Comparison of ENCODE assay signal across 16 cellular contexts in genomic region chr9:93946338-93946712, GRCh38. TPM values are rescaled to one million over a fixed set of nuclear protein-coding genes. Genes with fewer than 3 reads are reported as not detected.
A peak's percentile ranks its signal among the peaks of the same experiment; 100 is the strongest.
DNase-seq lines count a peak whose midpoint lies in the region; ATAC-seq and TF ChIP-seq lines count a peak whose summit lies in the region.
"Had no signal": no experiment of that assay in that cellular context is flagged by ENCODE, and none has a peak within 500 bp of the region (broad histone marks: within the 10 kb centered on the region; RNA-seq: fewer than 3 reads in every experiment).

No MANE protein-coding gene starts in this region.

- no peaks in the 10 kb centered on the region for H3F3A ChIP-seq in PC-3 (ENCODE audit: low read length, unreplicated experiment)

- TF ChIP-seq POLR2A in esophagus muscularis mucosa (IDR thresholded peaks at IDR 0.05; ENCODE audit: low read depth), result no peak

- TF ChIP-seq EP300 in esophagus muscularis mucosa (IDR thresholded peaks at IDR 0.05), result no peak

- intact Hi-C loops in PC-3 (cut with micrococcal nuclease), result no loop called here
- intact Hi-C loops in esophagus muscularis mucosa (cut with DNase I), result no loop called here
- intact Hi-C loops in psoas muscle (cut with DNase I), result no loop called here
- intact Hi-C loops in CD8-positive, alpha-beta T cell (cut with DNase I, micrococcal nuclease), result no loop called here

- H3K27ac Mint-ChIP-seq in T-helper 1 cell treated with Interleukin-12 subunit alpha and Interleukin-12 subunit beta and Interleukin-4 antibody, amounts not matched to agents 30 μg/mL and 1 μg/mL, for 36 hours, result no peak overlapping the region
- H3K27ac Mint-ChIP-seq in CD8-positive, alpha-beta T cell, result no peak overlapping the region

- no peaks in the 10 kb centered on the region for H3K79me2 ChIP-seq in PC-3 (ENCODE audit: low read length)

- peaks cover 7% of the 10 kb centered on the region for H3K9me3 Mint-ChIP-seq in T-helper 1 cell treated with Interleukin-12 subunit alpha and Interleukin-12 subunit beta and Interleukin-4 antibody, amounts not matched to agents 30 μg/mL and 1 μg/mL, for 36 hours
- no peaks in the 10 kb centered on the region for H3K9me3 Mint-ChIP-seq in CD8-positive, alpha-beta T cell

- no peaks in the 10 kb centered on the region for H3K9me2 ChIP-seq in PC-3 (replicated peaks; ENCODE audit: low read length)

- no peaks in the 10 kb centered on the region for H3K36me3 Mint-ChIP-seq in T-helper 1 cell treated with Interleukin-12 subunit alpha and Interleukin-12 subunit beta and Interleukin-4 antibody, amounts not matched to agents 30 μg/mL and 1 μg/mL, for 36 hours (ENCODE audit: low read depth)
- H3K36me3 Mint-ChIP-seq in CD8-positive, alpha-beta T cell, result no peaks in the 10 kb centered on the region

- ATAC-seq in PC-3, result no peak
- no peak for ATAC-seq in psoas muscle
- ATAC-seq in CD8-positive, alpha-beta T cell, result no peak

- no peak overlapping the region for H3K27ac ChIP-seq in PC-3 (ENCODE audit: low read length)
- no peak overlapping the region for H3K27ac ChIP-seq in esophagus muscularis mucosa (replicated peaks in 1 of 4)
- no peak overlapping the region for H3K27ac ChIP-seq in psoas muscle
- no peak overlapping the region for H3K27ac ChIP-seq in CD8-positive, alpha-beta T cell (ENCODE audit: low read depth, low read length)
- H3K27ac ChIP-seq: upper lobe of left lung had no signal

- H2AFZ ChIP-seq in PC-3 (ENCODE audit: low read length), result no peak overlapping the region

- H3K9me3 ChIP-seq in PC-3 (ENCODE audit: low read length) (no peaks in the 10 kb centered on the region), esophagus muscularis mucosa (peaks cover 0 to 9% (median 0%) of the 10 kb centered on the region in 4 donors), psoas muscle (no peaks in the 10 kb centered on the region)
- H3K9me3 ChIP-seq in CD8-positive, alpha-beta T cell (ENCODE audit: low read length), result no peaks in the 10 kb centered on the region
- H3K9me3 ChIP-seq: upper lobe of left lung had no signal

- DNase-seq in T-helper 1 cell (no peak), PC-3 (no peak), esophagus muscularis mucosa (ENCODE audit: extremely low spot score) (no peak), psoas muscle (no peak), HuH-7 (ENCODE audit: low spot score) (no peak), GOT3 (lab: John Stamatoyannopoulos, UW) (no peak)
- DNase-seq in CD8-positive, alpha-beta T cell, result no peak
- DNase-seq: activated T-cell treated with anti-CD3 and anti-CD28 coated beads for 4 hours, NCI-H510A had no signal

- H3K4me2 ChIP-seq in PC-3 (ENCODE audit: low read length), result peak overlapping the region; percentile 91

- H3K4me1 Mint-ChIP-seq in T-helper 1 cell treated with Interleukin-12 subunit alpha and Interleukin-12 subunit beta and Interleukin-4 antibody, amounts not matched to agents 30 μg/mL and 1 μg/mL, for 36 hours (ENCODE audit: low read depth), result peaks cover 18% of the 10 kb centered on the region
- peaks cover 31% of the 10 kb centered on the region for H3K4me1 Mint-ChIP-seq in CD8-positive, alpha-beta T cell (ENCODE audit: low read depth)

- H3K27me3 ChIP-seq in PC-3 (ENCODE audit: low read length) (peaks cover 7% of the 10 kb centered on the region; the same call in 1 of the 2 replicates), esophagus muscularis mucosa (peaks cover 6 to 99% (median 71%) of the 10 kb centered on the region in 4 donors), psoas muscle (ENCODE audit: insufficient read depth in 3 of 3, low read length in 2 of 3) (peaks cover 0 to 84% (median 42%) of the 10 kb centered on the region in 3 donors)
- peaks cover 26% of the 10 kb centered on the region for H3K27me3 ChIP-seq in CD8-positive, alpha-beta T cell (ENCODE audit: insufficient read depth, low read length)

- H3K4me1 ChIP-seq in PC-3 (ENCODE audit: insufficient read depth, low read length), result no peaks in the 10 kb centered on the region
- H3K4me1 ChIP-seq in esophagus muscularis mucosa, result peaks cover 18 to 45% (median 37%) of the 10 kb centered on the region in 4 donors
- H3K4me1 ChIP-seq in psoas muscle, result peaks cover 18% of the 10 kb centered on the region
- H3K4me1 ChIP-seq in CD8-positive, alpha-beta T cell (ENCODE audit: insufficient read depth, low read length), result peaks cover 26% of the 10 kb centered on the region

- no peak overlapping the region for H3K9ac ChIP-seq in PC-3 (ENCODE audit: low read length)

- no peaks in the 10 kb centered on the region for H4K20me1 ChIP-seq in PC-3 (ENCODE audit: low read length)

- BruUV-seq in PC-3 (replicated peaks; lab: Mats Ljungman, UMichigan), result no TSS peak

- H3K36me3 ChIP-seq in PC-3 (ENCODE audit: low read depth, low read length) (no peaks in the 10 kb centered on the region), esophagus muscularis mucosa (no peaks in the 10 kb centered on the region), psoas muscle (ENCODE audit: insufficient read depth in 1 of 2, low read depth in 1 of 2) (no peaks in the 10 kb centered on the region)
- no peaks in the 10 kb centered on the region for H3K36me3 ChIP-seq in CD8-positive, alpha-beta T cell (ENCODE audit: insufficient read depth, low read length)
- H3K36me3 ChIP-seq: upper lobe of left lung had no signal

- H3K4me3 Mint-ChIP-seq in T-helper 1 cell treated with Interleukin-12 subunit alpha and Interleukin-12 subunit beta and Interleukin-4 antibody, amounts not matched to agents 30 μg/mL and 1 μg/mL, for 36 hours, result peak overlapping the region; percentile 3
- H3K4me3 Mint-ChIP-seq in CD8-positive, alpha-beta T cell, result no peak overlapping the region

- H3K4me3 ChIP-seq in PC-3 (ENCODE audit: low read length) (peak overlapping the region; percentile 70; the same call in 1 of the 2 replicates), esophagus muscularis mucosa (peak overlapping the region; percentile 30 to 39 (median 37)), psoas muscle (peak overlapping the region; percentile 54)
- H3K4me3 ChIP-seq in CD8-positive, alpha-beta T cell (ENCODE audit: low read depth, low read length), result no peak overlapping the region

- CTCF ChIA-PET in PC-3 (lab: Charles Lee), result no interaction called here
- CTCF ChIA-PET in CD8-positive, alpha-beta T cell (lab: Charles Lee), result no interaction called here

- WGBS in esophagus muscularis mucosa, result 11% methylated on average over 5 of the region's 5 CpGs
- WGBS in psoas muscle, 3 donors, result 10 to 15% (median 11%) methylated on average over 5 of the region's 5 CpGs

- no peak for TF ChIP-seq CTCF in PC-3 (conservative IDR thresholded peaks at IDR 0.05; ENCODE audit: low read depth, low read length)
- no peak for TF ChIP-seq CTCF in esophagus muscularis mucosa (IDR thresholded peaks at IDR 0.05)
- no peak for TF ChIP-seq CTCF in psoas muscle (IDR thresholded peaks at IDR 0.05)
- no peak for TF ChIP-seq CTCF in CD8-positive, alpha-beta T cell (IDR thresholded peaks at IDR 0.05)

- peaks cover 94% of the 10 kb centered on the region for H3K27me3 Mint-ChIP-seq in T-helper 1 cell treated with Interleukin-12 subunit alpha and Interleukin-12 subunit beta and Interleukin-4 antibody, amounts not matched to agents 30 μg/mL and 1 μg/mL, for 36 hours (ENCODE audit: low read depth)
- H3K27me3 Mint-ChIP-seq in CD8-positive, alpha-beta T cell (ENCODE audit: low read depth), result peaks cover 87% of the 10 kb centered on the region

- POLR2A ChIA-PET in PC-3 (lab: Charles Lee; ENCODE audit: unreplicated experiment), result no interaction called here
- POLR2A ChIA-PET in CD8-positive, alpha-beta T cell (lab: Charles Lee), result no interaction called here

RNA-seq across cellular contexts. Expression of gene BARX1, which starts 8.8 kb away (rescaled TPM):
- total RNA-seq in PC-3 (2014; rRNA removed) (not detected in 2 replicates), esophagus muscularis mucosa (under 1 TPM in 1 of 4 donors, not detected in 3; 0.42 TPM), psoas muscle (not detected)
- polyA plus RNA-seq in psoas muscle, result not detected
- total RNA-seq in CD8-positive, alpha-beta T cell, result under 1 TPM; 0.54 to 0.78 TPM
- total RNA-seq: A172, bronchial epithelial cell, epithelial cell of proximal tubule, mesenteric fat pad, RPMI7951, upper lobe of left lung had no signal
